ENCODE assay signal across 13 cellular contexts in genomic region chrX:88425739-88426138, GRCh38.
DNase-seq lines count a peak whose midpoint lies in the region; ATAC-seq and TF ChIP-seq lines count a peak whose summit lies in the region.
"Had no signal": no experiment of that assay in that cellular context is flagged by ENCODE, and none has a peak within 500 bp of the region (broad histone marks: within the 10 kb centered on the region; RNA-seq: fewer than 3 reads in every experiment).

No MANE protein-coding gene starts in this region.

- intact Hi-C loops in MCF 10A (cut with micrococcal nuclease) (loop anchor here (1.0 to 5.0 kb wide), 2 partner anchors 188 to 288 kb away; no protein-coding TSS in a partner anchor), mammary epithelial cell (cut with micrococcal nuclease) (loop anchor here (5.0 kb wide), 1 partner anchor 187 kb away; no protein-coding TSS in a partner anchor)

- peak overlapping the region; percentile 73 for H3K4me3 Mint-ChIP-seq in MCF 10A (ENCODE audit: unreplicated experiment)

- no peaks in the 10 kb centered on the region for H3K4me1 Mint-ChIP-seq in MCF 10A (ENCODE audit: insufficient read depth, unreplicated experiment)

- BruUV-seq in MCF 10A (replicated peaks; lab: Mats Ljungman, UMichigan) (no TSS peak), mammary epithelial cell (replicated peaks; lab: Mats Ljungman, UMichigan) (no TSS peak)

- no peak overlapping the region for H3K9ac ChIP-seq in mammary epithelial cell (ENCODE audit: insufficient read depth, low read length)
- peak overlapping the region; percentile 41; the same call in 1 of the 2 replicates for H3K9ac ChIP-seq in SK-N-SH

- peak overlapping the region; percentile 91 for H3K27ac Mint-ChIP-seq in MCF 10A (ENCODE audit: low read depth, unreplicated experiment)

- CTCF ChIA-PET in MCF 10A (lab: Yijun Ruan, JAX) (no interaction called here), mammary epithelial cell (lab: Charles Lee; ENCODE audit: low non-redundant PET) (no interaction called here), SK-N-SH (lab: Yijun Ruan, JAX) (no interaction called here)

- H3K27me3 Mint-ChIP-seq in MCF 10A (ENCODE audit: insufficient read depth, unreplicated experiment) = no peaks in the 10 kb centered on the region

- no peaks in the 10 kb centered on the region for H3K4me1 ChIP-seq in mammary epithelial cell (ENCODE audit: insufficient read depth, low read length)
- no peaks in the 10 kb centered on the region for H3K4me1 ChIP-seq in SK-N-SH (ENCODE audit: control insufficient read depth in 1 of 2, insufficient read depth in 2 of 2, low read depth in 1 of 2, low read length in 1 of 2)
- H3K4me1 ChIP-seq: adrenal gland had no signal

- 4% methylated on average over 4 of the region's 4 CpGs for WGBS in mammary epithelial cell (ENCODE audit: low coverage, missing lambda C conversion rate)
- WGBS in SK-N-SH (ENCODE audit: low lambda C conversion rate) = 2% methylated on average over 4 of the region's 4 CpGs

- TF ChIP-seq EP300 in SK-N-SH (IDR thresholded peaks at IDR 0.05; ENCODE audit: borderline replicate concordance in 1 of 2, low read depth in 1 of 2, low read length in 1 of 2) = no peak

- H3K4me2 ChIP-seq in mammary epithelial cell (ENCODE audit: insufficient read depth, low read depth, low read length) (no peak overlapping the region), SK-N-SH (peak overlapping the region; percentile 59; the same call in 1 of the 2 replicates)

- H2AFZ ChIP-seq in mammary epithelial cell (ENCODE audit: low read depth, low read length) = no peak overlapping the region
- peak overlapping the region; percentile 94 for H2AFZ ChIP-seq in SK-N-SH (ENCODE audit: low read depth)

- H3K9me3 ChIP-seq in mammary epithelial cell (replicated peaks; ENCODE audit: insufficient read depth, low read length) (no peaks in the 10 kb centered on the region), SK-N-SH (no peaks in the 10 kb centered on the region)
- H3K9me3 ChIP-seq: adrenal gland had no signal

- POLR2A ChIA-PET in MCF 10A (lab: Yijun Ruan, JAX) = no interaction called here
- POLR2A ChIA-PET in SK-N-SH (lab: Yijun Ruan, JAX) = no interaction called here

- in situ Hi-C loops in mammary epithelial cell (cut with MboI; ENCODE audit: low sequenced_read_pairs in 2 of 2) = no loop called here

- no peaks in the 10 kb centered on the region for H3K9me2 ChIP-seq in SK-N-SH

- H4K20me1 ChIP-seq in mammary epithelial cell (ENCODE audit: insufficient read depth, low read length) = no peaks in the 10 kb centered on the region
- no peaks in the 10 kb centered on the region for H4K20me1 ChIP-seq in SK-N-SH (ENCODE audit: insufficient read depth)

- H3K27ac ChIP-seq in mammary epithelial cell (ENCODE audit: insufficient read depth, low read depth, low read length) = no peak overlapping the region
- no peak overlapping the region for H3K27ac ChIP-seq in SK-N-SH (ENCODE audit: low read depth in 2 of 2, low read length in 1 of 2)
- H3K27ac ChIP-seq: adrenal gland had no signal

- dilution Hi-C loops in mammary epithelial cell (cut with HindIII; ENCODE audit: low sequenced_read_pairs) = no loop called here

- no peaks in the 10 kb centered on the region for H3K36me3 ChIP-seq in mammary epithelial cell (ENCODE audit: insufficient read depth, low read length)
- H3K36me3 ChIP-seq in SK-N-SH (replicated peaks in 1 of 2; ENCODE audit: control insufficient read depth in 1 of 2, insufficient read depth in 2 of 2, low read length in 1 of 2) = no peaks in the 10 kb centered on the region
- H3K36me3 ChIP-seq: adrenal gland had no signal

- ATAC-seq in GM21825 (IDR thresholded peaks at IDR 0.05; ENCODE audit: unreplicated experiment) (no peak), HG03565 (IDR thresholded peaks at IDR 0.05; ENCODE audit: unreplicated experiment) (no peak)

- DNase-seq in MCF 10A (ENCODE audit: unreplicated experiment) (peak; percentile 31), mammary epithelial cell (no peak), SK-N-SH (no peak), kidney glomerular epithelial cell (lab: John Stamatoyannopoulos, UW) (peak; percentile 0), NCI-H2029 treated with DMSO at 0.1 percent for 48 hours (lab: John Stamatoyannopoulos, UW) (no peak)
- no peak for DNase-seq in activated CD4-positive, alpha-beta T cell treated with anti-CD3 and anti-CD28 coated beads for 48 hours
- DNase-seq: activated CD8-positive, alpha-beta memory T cell treated with anti-CD3 and anti-CD28 coated beads, Interleukin-2, amount 50 U/mL, for 4 hours; adrenal gland; AML-193; dermis blood vessel endothelial cell; mesenchymal stem cell had no signal

- no peaks in the 10 kb centered on the region for H3F3A ChIP-seq in SK-N-SH (replicated peaks; ENCODE audit: insufficient read depth)

- H3K4me3 ChIP-seq in mammary epithelial cell (replicated peaks in 1 of 3; ENCODE audit: insufficient read depth in 1 of 3, low read depth in 2 of 3, low read length in 3 of 3) (no peak overlapping the region), SK-N-SH (ENCODE audit: low read depth in 2 of 2, low read length in 1 of 2) (peak overlapping the region; percentile 32 to 63; a peak in 3 of 4 replicates)
- H3K4me3 ChIP-seq: adrenal gland had no signal

- TF ChIP-seq RAD21 in SK-N-SH (IDR thresholded peaks at IDR 0.05; ENCODE audit: low read length) = peak; percentile 42

- peak; percentile 34 for TF ChIP-seq CTCF in MCF 10A (IDR thresholded peaks at IDR 0.05; ENCODE audit: unreplicated experiment)
- TF ChIP-seq CTCF in mammary epithelial cell (conservative IDR thresholded peaks at IDR 0.05 in 1 of 2, IDR thresholded peaks at IDR 0.05 in 1 of 2; ENCODE audit: extremely low read depth in 1 of 2, insufficient read depth in 1 of 2, low read depth in 1 of 2, low read length in 2 of 2) = peak in 1 of 2 donors; percentile 38
- peak; percentile 65 for TF ChIP-seq CTCF in SK-N-SH (IDR thresholded peaks at IDR 0.05)

- no peaks in the 10 kb centered on the region for H3K36me3 Mint-ChIP-seq in MCF 10A (ENCODE audit: insufficient read depth, unreplicated experiment)

- H3K9me3 Mint-ChIP-seq in MCF 10A (ENCODE audit: unreplicated experiment) = no peaks in the 10 kb centered on the region

- no peaks in the 10 kb centered on the region for H3K27me3 ChIP-seq in mammary epithelial cell (ENCODE audit: insufficient read depth, low read length)
- H3K27me3 ChIP-seq in SK-N-SH (ENCODE audit: insufficient read depth) = no peaks in the 10 kb centered on the region; the same call in 1 of the 2 replicates

- H3K79me2 ChIP-seq in mammary epithelial cell (ENCODE audit: insufficient read depth, low read length) (no peaks in the 10 kb centered on the region), SK-N-SH (ENCODE audit: insufficient read depth) (no peaks in the 10 kb centered on the region)

TF ChIP-seq in SK-N-SH, 30 proteins besides CTCF, POLR2A, EP300 and RAD21:
- TF ChIP-seq SMC3 (IDR thresholded peaks at IDR 0.05; ENCODE audit: low read depth, low read length) (peak; percentile 31; the same call in 1 of the 2 replicates), CHD2 (IDR thresholded peaks at IDR 0.05; ENCODE audit: low read length, partially characterized antibody) (no peak), YY1 (IDR thresholded peaks at IDR 0.05; ENCODE audit: low read depth) (0 out of 2 replicates have a peak, but pooled peaks have one; percentile 11)

Comparison
In these comparisons a context has a peak if more than half of its experiments do, and no peak if none do; other contexts are left out.
1. DNase-seq: peak in MCF 10A (single experiment) and kidney glomerular epithelial cell (single experiment); none in mammary epithelial cell (single experiment), SK-N-SH (single experiment), NCI-H2029 treated with DMSO at 0.1 percent for 48 hours (single experiment) and activated CD4-positive, alpha-beta T cell treated with anti-CD3 and anti-CD28 coated beads for 48 hours (single experiment).
2. H3K4me3 ChIP-seq: peak in SK-N-SH (2 of 2); none in mammary epithelial cell (0 of 3).